16 cellular contexts compared by ENCODE assay signal in genomic region chr3:58102976-58103447, GRCh38.
DNase-seq lines count a peak whose midpoint lies in the region; ATAC-seq and TF ChIP-seq lines count a peak whose summit lies in the region.
"Had no signal": no experiment of that assay in that cellular context is flagged by ENCODE, and none has a peak within 500 bp of the region (broad histone marks: within the 10 kb centered on the region; RNA-seq: fewer than 3 reads in every experiment).

No MANE protein-coding gene starts in this region.

- ATAC-seq in aorta (ENCODE audit: low FRiP score) (peak; percentile 23), GM19328 (IDR thresholded peaks at IDR 0.05; ENCODE audit: unreplicated experiment) (no peak)
- ATAC-seq: HCT116, heart right ventricle, left ventricle myocardium superior had no signal

- TF ChIP-seq POLR2A in prostate gland (IDR thresholded peaks at IDR 0.05), result no peak

- intact Hi-C loops in prostate gland (cut with DNase I), result no loop called here
- intact Hi-C loops in aorta (cut with DNase I), result loop anchor here (5.0 to 10.0 kb wide), 2 partner anchors 88 to 96 kb away; partner anchors contain the start of gene FLNB (in 1 of the 2)

- no peak for TF ChIP-seq CTCF in prostate gland (IDR thresholded peaks at IDR 0.05)

- no peaks in the 10 kb centered on the region for H3K9me3 ChIP-seq in duodenal mucosa (ENCODE audit: control insufficient read depth in 1 of 2, low read length in 2 of 2)
- H3K9me3 ChIP-seq in prostate gland, result no peaks in the 10 kb centered on the region
- H3K9me3 ChIP-seq in aorta (ENCODE audit: control insufficient read depth, low read length), result no peaks in the 10 kb centered on the region
- H3K9me3 ChIP-seq: heart right ventricle had no signal

- peaks cover 0 to 8% of the 10 kb centered on the region in 2 donors for H3K4me1 ChIP-seq in duodenal mucosa (ENCODE audit: control insufficient read depth in 1 of 2, insufficient read depth in 2 of 2, low read length in 2 of 2)
- H3K4me1 ChIP-seq in prostate gland (replicated peaks), result peaks cover 9% of the 10 kb centered on the region
- peaks cover 2 to 6% of the 10 kb centered on the region in 2 donors for H3K4me1 ChIP-seq in aorta (ENCODE audit: control insufficient read depth in 1 of 2, insufficient read depth in 2 of 2, low read length in 2 of 2)

- 41% methylated on average over 10 of the region's 10 CpGs for WGBS in prostate gland
- WGBS in aorta, 2 donors, result 49 to 68% methylated on average over 10 of the region's 10 CpGs

- H3K36me3 ChIP-seq in duodenal mucosa (ENCODE audit: control insufficient read depth in 1 of 2, insufficient read depth in 2 of 2, low read length in 2 of 2) (peaks cover 64 to 93% of the 10 kb centered on the region in 2 donors), prostate gland (peaks cover 2 to 23% of the 10 kb centered on the region in 2 donors), aorta (ENCODE audit: control insufficient read depth in 1 of 2, insufficient read depth in 2 of 2, low read length in 1 of 2) (peaks cover 0 to 14% of the 10 kb centered on the region in 2 donors)

- DNase-seq in left kidney (ENCODE audit: low read depth, low spot score), result peak; percentile 59
- DNase-seq in prostate gland (ENCODE audit: low spot score), result peak; percentile 62
- peak in 1 of 2 donors; percentile 61 for DNase-seq in aorta
- no peak for DNase-seq in HuH-7 (ENCODE audit: low spot score)
- no peak for DNase-seq in NCI-H2196 (lab: John Stamatoyannopoulos, UW; ENCODE audit: unreplicated experiment)
- DNase-seq: activated naive CD4-positive, alpha-beta T cell; heart right ventricle; KG1; left ventricle myocardium superior; NCI-H1436 treated with DMSO at 0.1 percent for 48 hours; NCI-H524; WERI-Rb-1 had no signal

- H3K4me3 ChIP-seq in duodenal mucosa (ENCODE audit: low read depth in 1 of 2, low read length in 2 of 2) (no peak overlapping the region), prostate gland (no peak overlapping the region), aorta (ENCODE audit: low read length in 2 of 2) (no peak overlapping the region)
- H3K4me3 ChIP-seq: cardiac muscle cell, heart right ventricle had no signal

- no peak overlapping the region for H3K9ac ChIP-seq in duodenal mucosa (ENCODE audit: low read depth in 1 of 2, low read length in 2 of 2)

- H3K27me3 ChIP-seq in duodenal mucosa (ENCODE audit: control insufficient read depth in 1 of 2, insufficient read depth in 2 of 2, low read length in 2 of 2) (no peaks in the 10 kb centered on the region), prostate gland (replicated peaks; ENCODE audit: insufficient read depth) (no peaks in the 10 kb centered on the region), aorta (ENCODE audit: control insufficient read depth in 1 of 2, insufficient read depth in 2 of 2, low read length in 1 of 2) (no peaks in the 10 kb centered on the region)
- H3K27me3 ChIP-seq: cardiac muscle cell, heart right ventricle had no signal

- peak overlapping the region; percentile 5 for H3K27ac ChIP-seq in duodenal mucosa (ENCODE audit: low read depth, low read length)
- H3K27ac ChIP-seq in prostate gland, result peak overlapping the region; percentile 48 to 64
- H3K27ac ChIP-seq in aorta (ENCODE audit: low read depth in 1 of 2, low read length in 2 of 2), result peak overlapping the region; percentile 62 to 85
- H3K27ac ChIP-seq: cardiac muscle cell, heart right ventricle, WERI-Rb-1 had no signal

Comparison
In these comparisons a context has a peak if more than half of its experiments do, and no peak if none do; other contexts are left out.
1. H3K27ac ChIP-seq: peak in every context shown above with its lines; median percentile 74 in aorta; 56 in prostate gland; 5 in duodenal mucosa.
2. DNase-seq: peak in left kidney (single experiment) and prostate gland (single experiment); none in HuH-7 (single experiment) and NCI-H2196 (single experiment).